12 cellular contexts compared by ENCODE assay signal in genomic region chr4:106615961-106616360, GRCh38.
"Had no signal": no experiment of that assay in that cellular context is flagged by ENCODE, and none has a peak within 500 bp of the region (broad histone marks: within the 10 kb centered on the region; RNA-seq: fewer than 3 reads in every experiment).

No MANE protein-coding gene starts in this region.

- H3K27ac ChIP-seq: esophagus muscularis mucosa, hepatocyte, left ventricle myocardium inferior, right atrium auricular region, tibial nerve had no signal

- H3K4me3 ChIP-seq: esophagus muscularis mucosa, hepatocyte, left ventricle myocardium inferior, right atrium auricular region, tibial nerve had no signal

- H3K79me2 ChIP-seq: hepatocyte had no signal

- DNase-seq: activated CD4-positive, alpha-beta memory T cell treated with anti-CD3 and anti-CD28 coated beads for 36 hours; activated gamma-delta T cell treated with Interleukin-2 at 50 U/mL for 16 hours; activated T-cell treated with anti-CD3 and anti-CD28 coated beads for 4 hours; cerebellar nuclear complex; effector CD8-positive, alpha-beta T cell; left ventricle myocardium inferior; occipital lobe; posterior cingulate gyrus had no signal

- H3K9me3 ChIP-seq: esophagus muscularis mucosa, left ventricle myocardium inferior, right atrium auricular region, tibial nerve had no signal

- H3K4me2 ChIP-seq: hepatocyte had no signal

- H2AFZ ChIP-seq: hepatocyte had no signal

- H3K27me3 ChIP-seq: esophagus muscularis mucosa, hepatocyte, right atrium auricular region, tibial nerve had no signal

- H3K4me1 ChIP-seq: left ventricle myocardium inferior, right atrium auricular region had no signal

- H3K36me3 ChIP-seq: esophagus muscularis mucosa, left ventricle myocardium inferior, right atrium auricular region, tibial nerve had no signal
